ENCODE assay signal across 9 cellular contexts in the genomic region with DNA sequence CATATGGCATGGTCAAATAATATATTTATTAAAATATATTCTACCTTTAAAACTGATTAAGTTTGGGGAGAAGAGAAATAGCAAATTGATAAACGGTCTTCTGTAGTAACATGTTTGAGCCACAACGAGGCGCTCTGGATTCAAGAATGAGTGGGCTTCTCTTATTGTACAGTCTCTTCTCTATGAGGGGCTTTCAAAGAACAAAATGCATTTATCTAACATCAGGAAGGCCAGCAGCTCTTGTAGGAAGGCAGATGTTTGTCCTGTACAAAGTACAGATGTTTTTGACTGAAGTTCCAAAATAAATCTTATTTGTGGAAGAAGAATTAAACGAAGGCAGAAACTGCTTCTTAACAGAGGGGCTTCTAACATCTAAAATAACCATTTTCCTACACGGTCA.
DNase-seq lines count a peak whose midpoint lies in the region; ATAC-seq lines count a peak whose summit lies in the region.
"Had no signal": no experiment of that assay in that cellular context is flagged by ENCODE, and none has a peak within 500 bp of the region (broad histone marks: within the 10 kb centered on the region; RNA-seq: fewer than 3 reads in every experiment).

No MANE protein-coding gene starts in this region.

- no peak overlapping the region for H2AK5ac ChIP-seq in mesenchymal stem cell (ENCODE audit: low read length, severe bottlenecking)

- H2BK120ac ChIP-seq in mesenchymal stem cell (ENCODE audit: low read depth, low read length): no peak overlapping the region

- no peak overlapping the region for H3K23ac ChIP-seq in mesenchymal stem cell (ENCODE audit: low read length in 2 of 2)

- H3K27me3 Mint-ChIP-seq in activated naive CD4-positive, alpha-beta T cell treated with anti-CD3 and anti-CD28 coated beads, Interleukin-2, amount 10 ng/mL, durations not matched to agents 7 days and 5 days: no peaks in the 10 kb centered on the region
- H3K27me3 Mint-ChIP-seq: activated naive CD8-positive, alpha-beta T cell treated with anti-CD3 and anti-CD28 coated beads, Interleukin-2, amount 10 ng/mL, durations not matched to agents 7 days and 5 days had no signal

- H2AFZ ChIP-seq in mesenchymal stem cell (ENCODE audit: low read depth, low read length): no peak overlapping the region

- H3K9me3 Mint-ChIP-seq in activated naive CD4-positive, alpha-beta T cell treated with anti-CD3 and anti-CD28 coated beads, Interleukin-2, amount 10 ng/mL, durations not matched to agents 7 days and 5 days: no peaks in the 10 kb centered on the region

- peak; percentile 27 for DNase-seq in activated naive CD4-positive, alpha-beta T cell treated with anti-CD3 and anti-CD28 coated beads, Interleukin-2, amount 10 ng/mL, durations not matched to agents 7 days and 5 days
- no peak for DNase-seq in activated naive CD4-positive, alpha-beta T cell (lab: John Stamatoyannopoulos, UW)
- DNase-seq in NCI-H446 treated with DMSO at 0.1 percent for 48 hours (lab: John Stamatoyannopoulos, UW) (peak; percentile 38), cerebellum (ENCODE audit: low spot score) (peak; percentile 6), mesenchymal stem cell (peak; percentile 73), activated gamma-delta T cell (lab: John Stamatoyannopoulos, UW) (no peak)
- DNase-seq: activated naive CD8-positive, alpha-beta T cell treated with anti-CD3 and anti-CD28 coated beads, Interleukin-2, amount 10 ng/mL, durations not matched to agents 7 days and 5 days had no signal

- CTCF ChIA-PET in activated naive CD4-positive, alpha-beta T cell treated with anti-CD3 and anti-CD28 coated beads, Interleukin-2, amount 10 ng/mL, durations not matched to agents 7 days and 5 days (lab: Charles Lee): interaction anchor here (0.7 to 1.8 kb wide), 7 partner anchors 116 to 1218 kb away, joined by 3 to 8 read pairs (median 3); no protein-coding TSS in a partner anchor

- H3K36me3 ChIP-seq in mesenchymal stem cell (ENCODE audit: control insufficient read depth in 1 of 2, insufficient read depth in 2 of 2, low read depth in 1 of 2, low read length in 2 of 2): no peaks in the 10 kb centered on the region

- H3K18ac ChIP-seq in mesenchymal stem cell (ENCODE audit: low read depth in 1 of 2, low read length in 2 of 2): no peak overlapping the region

- peaks cover 4% of the 10 kb centered on the region for H3K4me1 ChIP-seq in mesenchymal stem cell (ENCODE audit: control insufficient read depth, insufficient read depth, low read depth, low read length)

- H2BK5ac ChIP-seq in mesenchymal stem cell (ENCODE audit: low read depth, low read length, poor library complexity, severe bottlenecking): no peak overlapping the region

- no peak overlapping the region for H3K4ac ChIP-seq in mesenchymal stem cell (ENCODE audit: low read depth in 1 of 2, low read length in 2 of 2)

- no peak overlapping the region for H2BK15ac ChIP-seq in mesenchymal stem cell (ENCODE audit: low read depth, poor library complexity, severe bottlenecking)

- peak overlapping the region; percentile 84 for H3K9ac ChIP-seq in mesenchymal stem cell (ENCODE audit: low read length)

- H2BK12ac ChIP-seq in mesenchymal stem cell (ENCODE audit: low read length in 2 of 2): no peak overlapping the region

- H3K27me3 ChIP-seq in mesenchymal stem cell (ENCODE audit: control insufficient read depth in 1 of 2, insufficient read depth in 1 of 2, low read length in 2 of 2): no peaks in the 10 kb centered on the region

- ATAC-seq in GM21576 (IDR thresholded peaks at IDR 0.05; ENCODE audit: unreplicated experiment): no peak
- ATAC-seq in HG03039 (IDR thresholded peaks at IDR 0.05; ENCODE audit: unreplicated experiment): no peak

- no peak overlapping the region for H3K4me3 ChIP-seq in mesenchymal stem cell (ENCODE audit: insufficient read depth in 1 of 2, low read depth in 1 of 2, low read length in 2 of 2)

- no peak overlapping the region for H3K4me2 ChIP-seq in mesenchymal stem cell (ENCODE audit: low read length, poor library complexity, severe bottlenecking)

- H3K27ac Mint-ChIP-seq in activated naive CD4-positive, alpha-beta T cell treated with anti-CD3 and anti-CD28 coated beads, Interleukin-2, amount 10 ng/mL, durations not matched to agents 7 days and 5 days: no peak overlapping the region
- H3K27ac Mint-ChIP-seq: activated naive CD8-positive, alpha-beta T cell treated with anti-CD3 and anti-CD28 coated beads, Interleukin-2, amount 10 ng/mL, durations not matched to agents 7 days and 5 days had no signal

- H4K8ac ChIP-seq in mesenchymal stem cell (ENCODE audit: low read length): no peak overlapping the region

- H3K4me3 Mint-ChIP-seq in activated naive CD4-positive, alpha-beta T cell treated with anti-CD3 and anti-CD28 coated beads, Interleukin-2, amount 10 ng/mL, durations not matched to agents 7 days and 5 days: no peak overlapping the region
- H3K4me3 Mint-ChIP-seq: activated naive CD8-positive, alpha-beta T cell treated with anti-CD3 and anti-CD28 coated beads, Interleukin-2, amount 10 ng/mL, durations not matched to agents 7 days and 5 days had no signal

- no peak overlapping the region for H3K14ac ChIP-seq in mesenchymal stem cell (ENCODE audit: low read length in 2 of 2)

- peaks cover 33% of the 10 kb centered on the region for H3K4me1 Mint-ChIP-seq in activated naive CD4-positive, alpha-beta T cell treated with anti-CD3 and anti-CD28 coated beads, Interleukin-2, amount 10 ng/mL, durations not matched to agents 7 days and 5 days

- no peak overlapping the region for H3K27ac ChIP-seq in mesenchymal stem cell (ENCODE audit: low read length, poor library complexity, severe bottlenecking)

- H3K36me3 Mint-ChIP-seq in activated naive CD4-positive, alpha-beta T cell treated with anti-CD3 and anti-CD28 coated beads, Interleukin-2, amount 10 ng/mL, durations not matched to agents 7 days and 5 days: peaks cover 3% of the 10 kb centered on the region

- H4K91ac ChIP-seq in mesenchymal stem cell (ENCODE audit: low read length): no peak overlapping the region

- 10% methylated on average over 4 of the region's 5 CpGs for WGBS in mesenchymal stem cell

- peaks cover 2% of the 10 kb centered on the region for H3K79me1 ChIP-seq in mesenchymal stem cell (replicated peaks; ENCODE audit: low read length, poor library complexity, severe bottlenecking)

- no peaks in the 10 kb centered on the region for H3K9me3 ChIP-seq in mesenchymal stem cell (ENCODE audit: control insufficient read depth, low read length)

Comparison
In these comparisons a context has a peak if more than half of its experiments do, and no peak if none do; other contexts are left out.
1. DNase-seq: peak in activated naive CD4-positive, alpha-beta T cell treated with anti-CD3 and anti-CD28 coated beads, Interleukin-2, amount 10 ng/mL, durations not matched to agents 7 days and 5 days (single experiment), NCI-H446 treated with DMSO at 0.1 percent for 48 hours (single experiment), cerebellum (single experiment) and mesenchymal stem cell (single experiment); none in activated naive CD4-positive, alpha-beta T cell (0 of 4) and activated gamma-delta T cell (single experiment).